1 cellular context compared by ENCODE assay signal in the genomic region with DNA sequence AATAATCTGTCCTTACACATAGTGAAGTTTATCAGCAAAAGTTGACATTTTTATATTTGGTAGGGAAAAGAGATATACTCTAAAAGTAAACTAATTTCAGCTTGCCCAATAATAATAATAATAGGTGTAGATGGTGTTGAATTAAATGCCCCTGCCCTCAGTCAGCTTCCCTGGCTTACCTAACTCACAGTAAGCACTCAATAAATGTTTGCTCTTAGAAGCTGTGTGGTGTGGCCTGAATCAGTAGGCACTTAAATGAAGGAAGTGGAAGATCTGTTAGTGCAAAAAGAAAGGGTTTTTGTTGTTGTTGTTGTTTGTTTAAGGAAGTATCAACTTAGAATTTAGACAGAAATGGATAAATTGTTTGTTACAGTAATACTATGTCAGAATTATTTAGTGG.
TF ChIP-seq lines count a peak whose summit lies in the region.

No MANE protein-coding gene starts in this region.

TF ChIP-seq in WTC11, 78 proteins besides CTCF, POLR2A, EP300 and RAD21 (continued from another document):
- TF ChIP-seq, protein P1, sequence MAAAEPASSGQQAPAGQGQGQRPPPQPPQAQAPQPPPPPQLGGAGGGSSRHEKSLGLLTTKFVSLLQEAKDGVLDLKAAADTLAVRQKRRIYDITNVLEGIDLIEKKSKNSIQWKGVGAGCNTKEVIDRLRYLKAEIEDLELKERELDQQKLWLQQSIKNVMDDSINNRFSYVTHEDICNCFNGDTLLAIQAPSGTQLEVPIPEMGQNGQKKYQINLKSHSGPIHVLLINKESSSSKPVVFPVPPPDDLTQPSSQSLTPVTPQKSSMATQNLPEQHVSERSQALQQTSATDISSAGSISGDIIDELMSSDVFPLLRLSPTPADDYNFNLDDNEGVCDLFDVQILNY (CRISPR knock-in tag; IDR thresholded peaks at IDR 0.05) = no peak
- TF ChIP-seq ZNF263 (CRISPR knock-in tag; IDR thresholded peaks at IDR 0.05; ENCODE audit: low read depth) (no peak), NFYB (CRISPR knock-in tag; conservative IDR thresholded peaks at IDR 0.05; ENCODE audit: low read depth) (no peak), SP1 (CRISPR knock-in tag; conservative IDR thresholded peaks at IDR 0.05) (no peak)
- TF ChIP-seq, protein P2, sequence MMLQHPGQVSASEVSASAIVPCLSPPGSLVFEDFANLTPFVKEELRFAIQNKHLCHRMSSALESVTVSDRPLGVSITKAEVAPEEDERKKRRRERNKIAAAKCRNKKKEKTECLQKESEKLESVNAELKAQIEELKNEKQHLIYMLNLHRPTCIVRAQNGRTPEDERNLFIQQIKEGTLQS (CRISPR knock-in tag; conservative IDR thresholded peaks at IDR 0.05) = no peak
- TF ChIP-seq, protein P3, sequence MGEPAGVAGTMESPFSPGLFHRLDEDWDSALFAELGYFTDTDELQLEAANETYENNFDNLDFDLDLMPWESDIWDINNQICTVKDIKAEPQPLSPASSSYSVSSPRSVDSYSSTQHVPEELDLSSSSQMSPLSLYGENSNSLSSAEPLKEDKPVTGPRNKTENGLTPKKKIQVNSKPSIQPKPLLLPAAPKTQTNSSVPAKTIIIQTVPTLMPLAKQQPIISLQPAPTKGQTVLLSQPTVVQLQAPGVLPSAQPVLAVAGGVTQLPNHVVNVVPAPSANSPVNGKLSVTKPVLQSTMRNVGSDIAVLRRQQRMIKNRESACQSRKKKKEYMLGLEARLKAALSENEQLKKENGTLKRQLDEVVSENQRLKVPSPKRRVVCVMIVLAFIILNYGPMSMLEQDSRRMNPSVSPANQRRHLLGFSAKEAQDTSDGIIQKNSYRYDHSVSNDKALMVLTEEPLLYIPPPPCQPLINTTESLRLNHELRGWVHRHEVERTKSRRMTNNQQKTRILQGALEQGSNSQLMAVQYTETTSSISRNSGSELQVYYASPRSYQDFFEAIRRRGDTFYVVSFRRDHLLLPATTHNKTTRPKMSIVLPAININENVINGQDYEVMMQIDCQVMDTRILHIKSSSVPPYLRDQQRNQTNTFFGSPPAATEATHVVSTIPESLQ (CRISPR knock-in tag; IDR thresholded peaks at IDR 0.05) = no peak
- TF ChIP-seq, protein P4, sequence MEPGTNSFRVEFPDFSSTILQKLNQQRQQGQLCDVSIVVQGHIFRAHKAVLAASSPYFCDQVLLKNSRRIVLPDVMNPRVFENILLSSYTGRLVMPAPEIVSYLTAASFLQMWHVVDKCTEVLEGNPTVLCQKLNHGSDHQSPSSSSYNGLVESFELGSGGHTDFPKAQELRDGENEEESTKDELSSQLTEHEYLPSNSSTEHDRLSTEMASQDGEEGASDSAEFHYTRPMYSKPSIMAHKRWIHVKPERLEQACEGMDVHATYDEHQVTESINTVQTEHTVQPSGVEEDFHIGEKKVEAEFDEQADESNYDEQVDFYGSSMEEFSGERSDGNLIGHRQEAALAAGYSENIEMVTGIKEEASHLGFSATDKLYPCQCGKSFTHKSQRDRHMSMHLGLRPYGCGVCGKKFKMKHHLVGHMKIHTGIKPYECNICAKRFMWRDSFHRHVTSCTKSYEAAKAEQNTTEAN (CRISPR knock-in tag; IDR thresholded peaks at IDR 0.05) = no peak
- TF ChIP-seq, protein P5, sequence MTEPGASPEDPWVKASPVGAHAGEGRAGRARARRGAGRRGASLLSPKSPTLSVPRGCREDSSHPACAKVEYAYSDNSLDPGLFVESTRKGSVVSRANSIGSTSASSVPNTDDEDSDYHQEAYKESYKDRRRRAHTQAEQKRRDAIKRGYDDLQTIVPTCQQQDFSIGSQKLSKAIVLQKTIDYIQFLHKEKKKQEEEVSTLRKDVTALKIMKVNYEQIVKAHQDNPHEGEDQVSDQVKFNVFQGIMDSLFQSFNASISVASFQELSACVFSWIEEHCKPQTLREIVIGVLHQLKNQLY (CRISPR knock-in tag; IDR thresholded peaks at IDR 0.05) = no peak
- TF ChIP-seq, protein P6, sequence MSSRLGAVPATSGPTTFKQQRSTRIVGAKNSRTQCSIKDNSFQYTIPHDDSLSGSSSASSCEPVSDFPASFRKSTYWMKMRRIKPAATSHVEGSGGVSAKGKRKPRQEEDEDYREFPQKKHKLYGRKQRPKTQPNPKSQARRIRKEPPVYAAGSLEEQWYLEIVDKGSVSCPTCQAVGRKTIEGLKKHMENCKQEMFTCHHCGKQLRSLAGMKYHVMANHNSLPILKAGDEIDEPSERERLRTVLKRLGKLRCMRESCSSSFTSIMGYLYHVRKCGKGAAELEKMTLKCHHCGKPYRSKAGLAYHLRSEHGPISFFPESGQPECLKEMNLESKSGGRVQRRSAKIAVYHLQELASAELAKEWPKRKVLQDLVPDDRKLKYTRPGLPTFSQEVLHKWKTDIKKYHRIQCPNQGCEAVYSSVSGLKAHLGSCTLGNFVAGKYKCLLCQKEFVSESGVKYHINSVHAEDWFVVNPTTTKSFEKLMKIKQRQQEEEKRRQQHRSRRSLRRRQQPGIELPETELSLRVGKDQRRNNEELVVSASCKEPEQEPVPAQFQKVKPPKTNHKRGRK (CRISPR knock-in tag; IDR thresholded peaks at IDR 0.05; ENCODE audit: borderline replicate concordance) = no peak
- TF ChIP-seq, protein P7, sequence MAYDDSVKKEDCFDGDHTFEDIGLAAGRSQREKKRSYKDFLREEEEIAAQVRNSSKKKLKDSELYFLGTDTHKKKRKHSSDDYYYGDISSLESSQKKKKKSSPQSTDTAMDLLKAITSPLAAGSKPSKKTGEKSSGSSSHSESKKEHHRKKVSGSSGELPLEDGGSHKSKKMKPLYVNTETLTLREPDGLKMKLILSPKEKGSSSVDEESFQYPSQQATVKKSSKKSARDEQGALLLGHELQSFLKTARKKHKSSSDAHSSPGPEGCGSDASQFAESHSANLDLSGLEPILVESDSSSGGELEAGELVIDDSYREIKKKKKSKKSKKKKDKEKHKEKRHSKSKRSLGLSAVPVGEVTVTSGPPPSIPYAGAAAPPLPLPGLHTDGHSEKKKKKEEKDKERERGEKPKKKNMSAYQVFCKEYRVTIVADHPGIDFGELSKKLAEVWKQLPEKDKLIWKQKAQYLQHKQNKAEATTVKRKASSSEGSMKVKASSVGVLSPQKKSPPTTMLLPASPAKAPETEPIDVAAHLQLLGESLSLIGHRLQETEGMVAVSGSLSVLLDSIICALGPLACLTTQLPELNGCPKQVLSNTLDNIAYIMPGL (CRISPR knock-in tag; IDR thresholded peaks at IDR 0.05) = no peak
